ENCODE assay signal across 22 cellular contexts in genomic region chr6:134193536-134194521, GRCh38.
"Had no signal": no experiment of that assay in that cellular context is flagged by ENCODE, and none has a peak within 500 bp of the region (broad histone marks: within the 10 kb centered on the region; RNA-seq: fewer than 3 reads in every experiment).

No MANE protein-coding gene starts in this region.

- H3K27me3 Mint-ChIP-seq: activated CD4-positive, alpha-beta T cell treated with anti-CD3 and anti-CD28 coated beads, Interleukin-2, amount 10 ng/mL, durations not matched to agents 7 days and 5 days; activated naive CD8-positive, alpha-beta T cell; effector memory CD8-positive, alpha-beta T cell; stimulated activated naive CD8-positive, alpha-beta T cell treated with anti-CD3 and anti-CD28 coated beads, Interleukin-15, Interleukin-2, amounts not matched to agents 100 ng/mL and 50 ng/mL, for 24 hours had no signal

- H3K4me1 ChIP-seq: psoas muscle, transverse colon had no signal

- H3K36me3 ChIP-seq: transverse colon had no signal

- H3K4me3 ChIP-seq: body of pancreas, lung, psoas muscle, skin epidermis, transverse colon had no signal

- H3K9me3 Mint-ChIP-seq: activated T-helper 1 cell treated with anti-CD3 and anti-CD28 coated beads, Interleukin-12 subunit alpha, Interleukin-12 subunit beta, Interleukin-2, Interleukin-4 antibody, amounts not matched to agents 30 ng/mL and 10 ng/mL and 1 ng/mL, durations not matched to agents 14 hours and 24 hours and 36 hours; effector memory CD8-positive, alpha-beta T cell; nephron progenitor cell; stimulated activated naive CD8-positive, alpha-beta T cell treated with anti-CD3 and anti-CD28 coated beads, Interleukin-15, Interleukin-2, amounts not matched to agents 100 ng/mL and 50 ng/mL, for 24 hours had no signal

- ATAC-seq: activated CD4-positive, CD25-positive, alpha-beta regulatory T cell treated with anti-CD3 and anti-CD28 coated beads, Interleukin-2, amount 50 U/mL, for 24 hours; body of pancreas; effector memory CD8-positive, alpha-beta T cell; left lobe of liver; psoas muscle; right cardiac atrium had no signal

- DNase-seq: activated CD4-positive, alpha-beta T cell treated with anti-CD3 and anti-CD28 coated beads, Interleukin-2, amount 10 ng/mL, durations not matched to agents 7 days and 5 days; body of pancreas; caudate nucleus; effector memory CD8-positive, alpha-beta T cell; hypothalamus; midbrain; nephron progenitor cell; nucleus accumbens; psoas muscle; right cardiac atrium; T-helper 9 cell; transverse colon had no signal

- H3K27me3 ChIP-seq: body of pancreas, transverse colon had no signal

- H3K36me3 Mint-ChIP-seq: activated naive CD8-positive, alpha-beta T cell had no signal

- FAIRE-seq: frontal cortex, keratinocyte had no signal

- H3K4me3 Mint-ChIP-seq: activated CD4-positive, alpha-beta T cell treated with anti-CD3 and anti-CD28 coated beads, Interleukin-2, amount 10 ng/mL, durations not matched to agents 7 days and 5 days; activated naive CD8-positive, alpha-beta T cell; activated T-helper 1 cell treated with anti-CD3 and anti-CD28 coated beads, Interleukin-12 subunit alpha, Interleukin-12 subunit beta, Interleukin-2, Interleukin-4 antibody, amounts not matched to agents 30 ng/mL and 10 ng/mL and 1 ng/mL, durations not matched to agents 14 hours and 24 hours and 36 hours; effector memory CD8-positive, alpha-beta T cell; nephron progenitor cell; stimulated activated naive CD8-positive, alpha-beta T cell treated with anti-CD3 and anti-CD28 coated beads, Interleukin-15, Interleukin-2, amounts not matched to agents 100 ng/mL and 50 ng/mL, for 24 hours had no signal

- H3K27ac ChIP-seq: body of pancreas, epithelial cell of prostate, psoas muscle, transverse colon had no signal

- H3K27ac Mint-ChIP-seq: activated CD4-positive, alpha-beta T cell treated with anti-CD3 and anti-CD28 coated beads, Interleukin-2, amount 10 ng/mL, durations not matched to agents 7 days and 5 days; activated naive CD8-positive, alpha-beta T cell; activated T-helper 1 cell treated with anti-CD3 and anti-CD28 coated beads, Interleukin-12 subunit alpha, Interleukin-12 subunit beta, Interleukin-2, Interleukin-4 antibody, amounts not matched to agents 30 ng/mL and 10 ng/mL and 1 ng/mL, durations not matched to agents 14 hours and 24 hours and 36 hours; effector memory CD8-positive, alpha-beta T cell; nephron progenitor cell; stimulated activated naive CD8-positive, alpha-beta T cell treated with anti-CD3 and anti-CD28 coated beads, Interleukin-15, Interleukin-2, amounts not matched to agents 100 ng/mL and 50 ng/mL, for 24 hours had no signal

- H3K9me3 ChIP-seq: body of pancreas, psoas muscle, transverse colon had no signal
